Comparison of ENCODE assay signal across 8 cellular contexts in the genomic region with DNA sequence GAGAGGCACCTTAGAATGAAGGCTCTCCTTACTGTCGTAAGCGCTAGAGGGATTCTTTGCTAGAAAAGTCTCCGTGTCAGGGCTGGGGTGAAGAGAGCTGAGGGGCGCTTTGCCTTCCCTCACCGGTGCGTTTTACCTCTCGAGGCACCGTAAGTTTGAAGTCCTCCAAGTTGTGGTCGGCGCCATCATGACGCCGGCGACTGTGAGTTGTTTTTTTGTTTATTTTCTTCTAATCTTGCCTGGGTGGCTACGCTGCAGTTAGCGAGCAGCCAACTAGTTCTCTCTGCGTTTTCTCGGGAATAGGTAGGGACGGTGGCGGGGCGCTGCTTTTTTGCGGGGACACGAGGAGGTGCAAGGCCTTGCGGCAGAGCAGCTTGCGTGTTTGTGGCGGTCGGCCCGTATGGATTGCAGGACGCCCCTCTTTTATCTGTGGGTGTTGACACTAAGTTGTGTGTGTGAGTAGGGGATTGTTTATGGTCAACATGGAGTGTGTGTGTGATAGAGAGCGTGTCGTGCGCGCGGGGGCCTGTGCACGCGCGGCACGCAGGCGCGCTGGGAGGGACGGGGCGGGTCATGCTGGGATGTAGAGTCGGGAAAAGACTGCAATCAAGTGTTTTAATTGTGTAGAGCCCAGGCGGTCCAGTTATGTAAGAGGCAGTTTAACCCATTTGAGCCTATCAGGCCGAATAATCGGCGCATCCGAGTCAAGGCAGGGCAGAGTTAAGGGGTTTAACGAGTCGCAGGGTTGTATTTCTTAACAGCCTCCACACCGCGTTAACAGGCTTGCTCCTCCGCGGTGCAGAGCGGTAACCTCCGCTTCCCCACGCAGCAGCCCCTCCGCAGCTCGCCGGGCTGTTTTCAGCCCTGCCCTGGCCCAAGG. TPM values are rescaled to one million over a fixed set of nuclear protein-coding genes. Genes with fewer than 3 reads are reported as not detected.
DNase-seq lines count a peak whose midpoint lies in the region; ATAC-seq and TF ChIP-seq lines count a peak whose summit lies in the region.

No MANE protein-coding gene starts in this region.

- peaks cover 38% of the 10 kb centered on the region for H3K27me3 Mint-ChIP-seq in activated naive CD8-positive, alpha-beta T cell treated with anti-CD3 and anti-CD28 coated beads for 36 hours
- H3K27me3 Mint-ChIP-seq in neural crest cell (ENCODE audit: low read depth) = peaks cover 45% of the 10 kb centered on the region

- H3K4me1 Mint-ChIP-seq in activated naive CD8-positive, alpha-beta T cell treated with anti-CD3 and anti-CD28 coated beads for 36 hours = peaks cover 15% of the 10 kb centered on the region
- peaks cover 12% of the 10 kb centered on the region for H3K4me1 Mint-ChIP-seq in neural crest cell

- DNase-seq in activated T-cell treated with anti-CD3 and anti-CD28 coated beads for 48 hours (ENCODE audit: low read depth) (peak; percentile 10), activated T-cell treated with anti-CD3 and anti-CD28 coated beads for 4 hours (no peak), NCI-H526 (lab: John Stamatoyannopoulos, UW) (peak; percentile 45 to 67), glomerular visceral epithelial cell (ENCODE audit: extremely low spot score) (peak; percentile 82), neural crest cell (ENCODE audit: low read depth, low spot score) (peak; percentile 42)
- DNase-seq in activated naive CD8-positive, alpha-beta T cell treated with anti-CD3 and anti-CD28 coated beads for 36 hours = peak; percentile 17

- no peak overlapping the region for H3K4me3 Mint-ChIP-seq in activated naive CD8-positive, alpha-beta T cell treated with anti-CD3 and anti-CD28 coated beads for 36 hours
- H3K4me3 Mint-ChIP-seq in neural crest cell = no peak overlapping the region

- peak; percentile 22 for ATAC-seq in HG03354 (IDR thresholded peaks at IDR 0.05; ENCODE audit: poor library complexity, severe bottlenecking, unreplicated experiment)
- no peak for ATAC-seq in HG03159 (IDR thresholded peaks at IDR 0.05; ENCODE audit: unreplicated experiment)

- no peak overlapping the region for H3K27ac Mint-ChIP-seq in activated naive CD8-positive, alpha-beta T cell treated with anti-CD3 and anti-CD28 coated beads for 36 hours
- H3K27ac Mint-ChIP-seq in neural crest cell (ENCODE audit: unreplicated experiment) = no peak overlapping the region

- no peaks in the 10 kb centered on the region for H3K36me3 Mint-ChIP-seq in activated naive CD8-positive, alpha-beta T cell treated with anti-CD3 and anti-CD28 coated beads for 36 hours
- no peaks in the 10 kb centered on the region for H3K36me3 Mint-ChIP-seq in neural crest cell (ENCODE audit: low read depth)

- TF ChIP-seq CTCF in neural crest cell (conservative IDR thresholded peaks at IDR 0.05) = peak; percentile 9

- no peaks in the 10 kb centered on the region for H3K9me3 Mint-ChIP-seq in activated naive CD8-positive, alpha-beta T cell treated with anti-CD3 and anti-CD28 coated beads for 36 hours
- no peaks in the 10 kb centered on the region for H3K9me3 Mint-ChIP-seq in neural crest cell

RNA-seq across cellular contexts. Expression of a gene that starts 1.1 kb away (rescaled TPM):
- total RNA-seq in activated naive CD8-positive, alpha-beta T cell treated with anti-CD3 and anti-CD28 coated beads for 36 hours = not detected
- 0.58 and 1.1 TPM in 2 replicates for total RNA-seq in neural crest cell
